In the genomic region with DNA sequence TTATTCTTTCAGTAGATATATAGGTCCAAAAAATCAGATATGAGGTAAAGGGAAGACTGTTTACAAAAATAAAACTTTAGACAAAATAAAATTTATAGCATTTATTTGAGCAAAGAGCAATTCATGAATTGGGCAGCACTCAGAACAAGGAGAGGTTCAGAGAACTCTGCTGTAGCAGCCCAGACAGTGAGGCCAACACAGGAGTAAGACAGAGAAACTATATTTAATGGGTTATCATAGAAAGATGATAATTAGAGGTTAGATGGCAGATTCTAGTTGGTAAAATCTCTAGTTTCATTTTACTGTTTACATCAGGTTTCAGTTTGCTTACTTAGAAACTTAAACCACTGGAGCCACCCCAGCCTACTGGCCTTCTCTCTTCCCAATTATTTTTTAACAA, we compare ENCODE assay signal across 1 cellular context.
TF ChIP-seq lines count a peak whose summit lies in the region.

No MANE protein-coding gene starts in this region.

TF ChIP-seq in SK-N-SH treated with all-trans-retinoic acid at 6 μM for 48 hours, 23 proteins besides CTCF, POLR2A, EP300 and RAD21 (continued from another document):
- TF ChIP-seq, protein P1, sequence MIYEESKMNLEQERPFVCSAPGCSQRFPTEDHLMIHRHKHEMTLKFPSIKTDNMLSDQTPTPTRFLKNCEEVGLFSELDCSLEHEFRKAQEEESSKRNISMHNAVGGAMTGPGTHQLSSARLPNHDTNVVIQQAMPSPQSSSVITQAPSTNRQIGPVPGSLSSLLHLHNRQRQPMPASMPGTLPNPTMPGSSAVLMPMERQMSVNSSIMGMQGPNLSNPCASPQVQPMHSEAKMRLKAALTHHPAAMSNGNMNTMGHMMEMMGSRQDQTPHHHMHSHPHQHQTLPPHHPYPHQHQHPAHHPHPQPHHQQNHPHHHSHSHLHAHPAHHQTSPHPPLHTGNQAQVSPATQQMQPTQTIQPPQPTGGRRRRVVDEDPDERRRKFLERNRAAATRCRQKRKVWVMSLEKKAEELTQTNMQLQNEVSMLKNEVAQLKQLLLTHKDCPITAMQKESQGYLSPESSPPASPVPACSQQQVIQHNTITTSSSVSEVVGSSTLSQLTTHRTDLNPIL (CRISPR knock-in tag; IDR thresholded peaks at IDR 0.05; ENCODE audit: low read depth), result no peak
- TF ChIP-seq ZFP3 (CRISPR knock-in tag; IDR thresholded peaks at IDR 0.05) (no peak), ARNTL (CRISPR knock-in tag; IDR thresholded peaks at IDR 0.05; ENCODE audit: borderline replicate concordance, low read depth) (no peak)
